In the genomic region with DNA sequence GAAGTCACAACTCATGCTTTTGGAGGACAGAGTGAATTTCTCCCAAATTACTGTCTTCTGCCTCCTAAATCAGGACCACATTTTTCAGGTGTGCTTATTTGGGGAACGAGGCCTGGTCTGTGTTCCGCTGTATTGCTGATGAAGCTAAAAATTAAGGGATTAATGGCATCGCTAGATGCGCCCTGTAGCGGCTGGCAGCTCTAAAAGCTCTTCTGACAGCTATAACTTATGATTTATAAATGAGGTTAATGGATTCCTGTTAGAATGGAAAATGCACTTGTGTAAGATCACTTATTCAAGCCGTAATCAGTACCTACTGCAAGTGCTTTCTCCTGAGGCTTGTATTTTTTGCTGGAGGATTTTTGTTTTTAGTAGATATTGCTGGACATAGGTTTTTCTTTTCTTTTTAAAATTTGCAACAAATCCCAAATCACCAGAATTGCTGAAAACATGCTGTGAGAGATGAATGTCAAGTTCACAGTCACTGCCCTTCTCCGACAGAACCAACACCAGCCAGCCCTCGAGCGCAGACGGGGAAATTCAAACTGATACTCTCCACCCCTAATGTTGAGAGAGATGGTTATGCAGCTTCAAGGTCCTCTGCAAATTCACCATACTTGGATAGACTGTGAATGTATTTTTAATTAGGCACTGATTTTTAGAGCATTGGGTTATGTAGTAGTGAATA, we compare ENCODE assay signal across 16 cellular contexts. TPM values are rescaled to one million over a fixed set of nuclear protein-coding genes. Genes with fewer than 3 reads are reported as not detected.
DNase-seq lines count a peak whose midpoint lies in the region; ATAC-seq and TF ChIP-seq lines count a peak whose summit lies in the region.
"Had no signal": no experiment of that assay in that cellular context is flagged by ENCODE, and none has a peak within 500 bp of the region (broad histone marks: within the 10 kb centered on the region; RNA-seq: fewer than 3 reads in every experiment).

No MANE protein-coding gene starts in this region.

- H3K27ac Mint-ChIP-seq in activated CD4-positive, alpha-beta T cell treated with anti-CD3 and anti-CD28 coated beads for 36 hours: peak overlapping the region; percentile 80
- peak overlapping the region; percentile 4 for H3K27ac Mint-ChIP-seq in activated CD4-positive, alpha-beta memory T cell treated with anti-CD3 and anti-CD28 coated beads, Interleukin-2, amount 10 ng/mL, durations not matched to agents 7 days and 5 days

- no peaks in the 10 kb centered on the region for H3K36me3 ChIP-seq in rectal smooth muscle tissue (ENCODE audit: control insufficient read depth, insufficient read depth, low read length)
- H3K36me3 ChIP-seq: tibial artery had no signal

- ATAC-seq in activated CD4-positive, alpha-beta T cell treated with anti-CD3 and anti-CD28 coated beads for 36 hours: peak; percentile 47
- ATAC-seq in GM21529 (IDR thresholded peaks at IDR 0.05; ENCODE audit: unreplicated experiment) (no peak), HG02938 (IDR thresholded peaks at IDR 0.05; ENCODE audit: unreplicated experiment) (no peak)
- ATAC-seq: left lobe of liver had no signal

- CTCF ChIA-PET in activated CD4-positive, alpha-beta T cell treated with anti-CD3 and anti-CD28 coated beads for 36 hours (lab: Charles Lee): no interaction called here
- CTCF ChIA-PET in HEK293T (lab: Yijun Ruan, JAX): no interaction called here
- CTCF ChIA-PET in activated CD4-positive, alpha-beta memory T cell treated with anti-CD3 and anti-CD28 coated beads, Interleukin-2, amount 10 ng/mL, durations not matched to agents 7 days and 5 days (lab: Charles Lee): interaction anchor here (1.2 to 1.7 kb wide), 3 partner anchors 36 to 275 kb away, joined by 4 to 10 read pairs (median 5); no protein-coding TSS in a partner anchor

- H3K36me3 Mint-ChIP-seq in activated CD4-positive, alpha-beta T cell treated with anti-CD3 and anti-CD28 coated beads for 36 hours (ENCODE audit: low read depth): no peaks in the 10 kb centered on the region
- H3K36me3 Mint-ChIP-seq in activated CD4-positive, alpha-beta memory T cell treated with anti-CD3 and anti-CD28 coated beads, Interleukin-2, amount 10 ng/mL, durations not matched to agents 7 days and 5 days (ENCODE audit: low read depth): no peaks in the 10 kb centered on the region

- intact Hi-C loops in activated CD4-positive, alpha-beta T cell treated with anti-CD3 and anti-CD28 coated beads for 36 hours (cut with DNase I, micrococcal nuclease): loop anchor here in 1 of 2 experiments (5.0 kb wide), 1 partner anchor 88 kb away; no protein-coding TSS in a partner anchor

- no peaks in the 10 kb centered on the region for H3K9me3 Mint-ChIP-seq in activated CD4-positive, alpha-beta T cell treated with anti-CD3 and anti-CD28 coated beads for 36 hours (ENCODE audit: low read depth)
- no peaks in the 10 kb centered on the region for H3K9me3 Mint-ChIP-seq in activated CD4-positive, alpha-beta memory T cell treated with anti-CD3 and anti-CD28 coated beads, Interleukin-2, amount 10 ng/mL, durations not matched to agents 7 days and 5 days
- H3K9me3 Mint-ChIP-seq: central memory CD8-positive, alpha-beta T cell had no signal

- peaks cover 43% of the 10 kb centered on the region for H3K4me1 Mint-ChIP-seq in activated CD4-positive, alpha-beta T cell treated with anti-CD3 and anti-CD28 coated beads for 36 hours
- peaks cover 43% of the 10 kb centered on the region for H3K4me1 Mint-ChIP-seq in activated CD4-positive, alpha-beta memory T cell treated with anti-CD3 and anti-CD28 coated beads, Interleukin-2, amount 10 ng/mL, durations not matched to agents 7 days and 5 days

- H3K27me3 ChIP-seq in rectal smooth muscle tissue (ENCODE audit: control insufficient read depth, insufficient read depth, low read length): no peaks in the 10 kb centered on the region
- H3K27me3 ChIP-seq: tibial artery had no signal

- H3K4me3 ChIP-seq in rectal smooth muscle tissue (ENCODE audit: low read length): no peak overlapping the region
- H3K4me3 ChIP-seq: tibial artery had no signal

- DNase-seq in activated CD4-positive, alpha-beta T cell treated with anti-CD3 and anti-CD28 coated beads for 36 hours: peak; percentile 51
- DNase-seq in activated CD4-positive, alpha-beta T cell treated with anti-CD3 and anti-CD28 coated beads, Interleukin-2, amount 50 U/mL, for 4 hours: no peak
- DNase-seq in HEK293T (ENCODE audit: extremely low spot score): peak; percentile 36
- DNase-seq in activated CD4-positive, alpha-beta memory T cell treated with anti-CD3 and anti-CD28 coated beads, Interleukin-2, amount 10 ng/mL, durations not matched to agents 7 days and 5 days: no peak
- DNase-seq in Ammon's horn (ENCODE audit: low spot score): no peak
- DNase-seq: ACHN, Calu3, foreskin fibroblast, NCI-H2081 treated with DMSO at 0.1 percent for 48 hours, Right ventricle myocardium superior, tibial artery had no signal

- H3K27ac ChIP-seq in rectal smooth muscle tissue (ENCODE audit: low read depth, low read length): peak overlapping the region; percentile 94

- peaks cover 57% of the 10 kb centered on the region for H3K4me1 ChIP-seq in rectal smooth muscle tissue (ENCODE audit: control insufficient read depth, insufficient read depth, low read length)

- POLR2A ChIA-PET in activated CD4-positive, alpha-beta T cell treated with anti-CD3 and anti-CD28 coated beads for 36 hours (lab: Charles Lee): no interaction called here
- POLR2A ChIA-PET in HEK293T (lab: Yijun Ruan, JAX): no interaction called here
- POLR2A ChIA-PET in activated CD4-positive, alpha-beta memory T cell treated with anti-CD3 and anti-CD28 coated beads, Interleukin-2, amount 10 ng/mL, durations not matched to agents 7 days and 5 days (lab: Charles Lee): no interaction called here

- peaks cover 18% of the 10 kb centered on the region for H3K27me3 Mint-ChIP-seq in activated CD4-positive, alpha-beta T cell treated with anti-CD3 and anti-CD28 coated beads for 36 hours
- peaks cover 72% of the 10 kb centered on the region for H3K27me3 Mint-ChIP-seq in activated CD4-positive, alpha-beta memory T cell treated with anti-CD3 and anti-CD28 coated beads, Interleukin-2, amount 10 ng/mL, durations not matched to agents 7 days and 5 days

- H3K4me3 Mint-ChIP-seq in activated CD4-positive, alpha-beta T cell treated with anti-CD3 and anti-CD28 coated beads for 36 hours: no peak overlapping the region
- H3K4me3 Mint-ChIP-seq in activated CD4-positive, alpha-beta memory T cell treated with anti-CD3 and anti-CD28 coated beads, Interleukin-2, amount 10 ng/mL, durations not matched to agents 7 days and 5 days: no peak overlapping the region
- H3K4me3 Mint-ChIP-seq: central memory CD8-positive, alpha-beta T cell had no signal

- no peak overlapping the region for H3K9ac ChIP-seq in rectal smooth muscle tissue (ENCODE audit: low read length)

TF ChIP-seq in HEK293T, 16 proteins besides CTCF, POLR2A, EP300 and RAD21:
- TF ChIP-seq CTBP1 (IDR thresholded peaks at IDR 0.05; ENCODE audit: borderline replicate concordance): no peak
- TF ChIP-seq NFRKB (IDR thresholded peaks at IDR 0.05): no peak
- TF ChIP-seq TARDBP (IDR thresholded peaks at IDR 0.05): no peak
- no peak for TF ChIP-seq ARNT (IDR thresholded peaks at IDR 0.05)
- no peak for TF ChIP-seq HDGF (IDR thresholded peaks at IDR 0.05; ENCODE audit: borderline replicate concordance)
- no peak for TF ChIP-seq SP1 (IDR thresholded peaks at IDR 0.05)
- TF ChIP-seq, protein P1, sequence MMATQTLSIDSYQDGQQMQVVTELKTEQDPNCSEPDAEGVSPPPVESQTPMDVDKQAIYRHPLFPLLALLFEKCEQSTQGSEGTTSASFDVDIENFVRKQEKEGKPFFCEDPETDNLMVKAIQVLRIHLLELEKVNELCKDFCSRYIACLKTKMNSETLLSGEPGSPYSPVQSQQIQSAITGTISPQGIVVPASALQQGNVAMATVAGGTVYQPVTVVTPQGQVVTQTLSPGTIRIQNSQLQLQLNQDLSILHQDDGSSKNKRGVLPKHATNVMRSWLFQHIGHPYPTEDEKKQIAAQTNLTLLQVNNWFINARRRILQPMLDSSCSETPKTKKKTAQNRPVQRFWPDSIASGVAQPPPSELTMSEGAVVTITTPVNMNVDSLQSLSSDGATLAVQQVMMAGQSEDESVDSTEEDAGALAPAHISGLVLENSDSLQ (IDR thresholded peaks at IDR 0.05): peak; percentile 95

RNA-seq across cellular contexts. Expression of a gene that starts 49.1 kb away (rescaled TPM):
- total RNA-seq in activated CD4-positive, alpha-beta T cell treated with anti-CD3 and anti-CD28 coated beads for 36 hours: 1 to 10 TPM; 4.1 to 5.0 TPM
- total RNA-seq in activated CD4-positive, alpha-beta memory T cell treated with anti-CD3 and anti-CD28 coated beads, Interleukin-2, amount 10 ng/mL, durations not matched to agents 7 days and 5 days: 1 to 10 TPM in 1 of 2 experiments, under 1 TPM in 1; 0.78 to 1.1 TPM

Comparison
In these comparisons a context has a peak if more than half of its experiments do, and no peak if none do; other contexts are left out.
1. DNase-seq: peak in activated CD4-positive, alpha-beta T cell treated with anti-CD3 and anti-CD28 coated beads for 36 hours (single experiment) and HEK293T (single experiment); none in activated CD4-positive, alpha-beta T cell treated with anti-CD3 and anti-CD28 coated beads, Interleukin-2, amount 50 U/mL, for 4 hours (0 of 2), activated CD4-positive, alpha-beta memory T cell treated with anti-CD3 and anti-CD28 coated beads, Interleukin-2, amount 10 ng/mL, durations not matched to agents 7 days and 5 days (single experiment) and Ammon's horn (single experiment).